ENCODE assay signal across 8 cellular contexts in the genomic region with DNA sequence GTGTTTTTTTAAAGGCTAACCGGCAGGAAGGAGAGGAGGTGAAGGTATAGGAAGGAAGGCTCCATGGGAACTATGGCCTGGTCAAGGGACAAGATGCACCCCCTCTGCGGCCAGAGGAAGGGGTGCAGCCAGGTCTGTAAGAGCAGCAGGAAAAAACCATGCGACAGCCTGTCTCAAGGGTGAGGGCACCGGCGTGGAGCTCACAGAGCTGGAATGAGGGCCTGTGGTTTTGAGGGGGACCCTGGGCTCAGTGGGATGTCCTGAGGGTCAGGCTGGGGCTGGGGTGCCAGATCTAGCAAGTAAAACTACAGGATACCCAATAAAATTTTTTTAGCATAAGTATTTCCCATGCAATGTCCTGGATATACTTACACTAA. TPM values are rescaled to one million over a fixed set of nuclear protein-coding genes. Genes with fewer than 3 reads are reported as not detected.
DNase-seq lines count a peak whose midpoint lies in the region; ATAC-seq and TF ChIP-seq lines count a peak whose summit lies in the region.

No MANE protein-coding gene starts in this region.

- H3K27ac ChIP-seq in SJSA1 (peak overlapping the region; percentile 90; the same call in 1 of the 2 replicates), esophagus squamous epithelium (peak overlapping the region; percentile 96 to 99 (median 98)), psoas muscle (peak overlapping the region; percentile 95)

- peaks cover 34% of the 10 kb centered on the region for H3K36me3 ChIP-seq in SJSA1
- peaks cover 14 to 34% (median 25%) of the 10 kb centered on the region in 3 donors for H3K36me3 ChIP-seq in esophagus squamous epithelium
- H3K36me3 ChIP-seq in psoas muscle (ENCODE audit: insufficient read depth in 1 of 2, low read depth in 1 of 2): peaks cover 0 to 36% of the 10 kb centered on the region in 2 donors

- ATAC-seq in psoas muscle: peak in 2 of 4 donors; percentile 1 to 2
- no peak for ATAC-seq in HG02678 (IDR thresholded peaks at IDR 0.05; ENCODE audit: unreplicated experiment)
- no peak for ATAC-seq in HG02588 (IDR thresholded peaks at IDR 0.05; ENCODE audit: unreplicated experiment)
- ATAC-seq in esophagus mucosa: no peak
- no peak for ATAC-seq in GM18870 (IDR thresholded peaks at IDR 0.05; ENCODE audit: unreplicated experiment)

- H3K27me3 ChIP-seq in SJSA1 (replicated peaks) (peaks cover 2% of the 10 kb centered on the region), esophagus squamous epithelium (peaks cover 0 to 1% (median 0%) of the 10 kb centered on the region in 4 donors), psoas muscle (ENCODE audit: insufficient read depth in 3 of 3, low read length in 2 of 3) (no peaks in the 10 kb centered on the region)

- WGBS in esophagus squamous epithelium, 2 donors: 45 to 65% methylated on average over 5 of the region's 5 CpGs
- 46 to 52% (median 51%) methylated on average over 5 of the region's 5 CpGs for WGBS in psoas muscle, 3 donors

- H3K9me3 ChIP-seq in SJSA1 (replicated peaks) (no peaks in the 10 kb centered on the region), esophagus squamous epithelium (no peaks in the 10 kb centered on the region), psoas muscle (no peaks in the 10 kb centered on the region)

- DNase-seq in GF-D8 (lab: John Stamatoyannopoulos, UW) (peak; percentile 57), SJSA1 (ENCODE audit: low read depth in 1 of 2, low spot score in 2 of 2) (no peak), esophagus squamous epithelium (lab: John Stamatoyannopoulos, UW) (no peak), psoas muscle (no peak)

- TF ChIP-seq POLR2A in esophagus squamous epithelium (IDR thresholded peaks at IDR 0.05): no peak

- H3K4me1 ChIP-seq in SJSA1 (replicated peaks): peaks cover 13% of the 10 kb centered on the region
- peaks cover 13 to 24% (median 22%) of the 10 kb centered on the region in 3 donors for H3K4me1 ChIP-seq in esophagus squamous epithelium
- H3K4me1 ChIP-seq in psoas muscle: peaks cover 18% of the 10 kb centered on the region

- intact Hi-C loops in esophagus squamous epithelium (cut with DNase I): no loop called here
- intact Hi-C loops in psoas muscle (cut with DNase I): loop anchor here in 1 of 2 donors (5.0 kb wide), 1 partner anchor 47 kb away; a partner anchor contains a TSS

- peak overlapping the region; percentile 96 for H3K4me3 ChIP-seq in SJSA1
- peak overlapping the region; percentile 67 to 87 (median 82) for H3K4me3 ChIP-seq in esophagus squamous epithelium
- H3K4me3 ChIP-seq in psoas muscle: peak overlapping the region; percentile 81

- TF ChIP-seq CTCF in esophagus squamous epithelium (IDR thresholded peaks at IDR 0.05): no peak
- TF ChIP-seq CTCF in psoas muscle (IDR thresholded peaks at IDR 0.05): no peak

RNA-seq across cellular contexts. Expression of a gene that starts 0.5 kb away (rescaled TPM):
- total RNA-seq in SJSA1 (2014; rRNA removed; shearing (Covaris generic)): 25.3 and 34.1 TPM in 2 replicates
- total RNA-seq in esophagus squamous epithelium (10 to 100 TPM; 33.1 to 48.8 (median 42.8) TPM), psoas muscle (10 to 100 TPM; 18.8 to 35.0 (median 28.7) TPM), esophagus mucosa (28.5 TPM)
- 10 to 100 TPM; 58.1 to 60.5 (median 59.7) TPM for polyA plus RNA-seq in psoas muscle

RNA-seq across cellular contexts. Expression of a gene that starts 5.9 kb away (rescaled TPM):
- 0.88 and 4.6 TPM in 2 replicates for total RNA-seq in SJSA1 (2014; rRNA removed; shearing (Covaris generic))
- total RNA-seq in esophagus squamous epithelium: 1 to 10 TPM in 3 of 4 donors, not detected in 1; 1.1 to 2.0 (median 1.6) TPM
- 1 to 10 TPM in 3 of 4 donors, under 1 TPM in 1; 0.86 to 5.3 (median 4.1) TPM for total RNA-seq in psoas muscle
- polyA plus RNA-seq in psoas muscle: 1 to 10 TPM; 1.4 to 3.1 (median 1.8) TPM
- total RNA-seq in esophagus mucosa: 0.36 TPM

RNA-seq across cellular contexts. Expression of a gene that starts 8.3 kb away (rescaled TPM):
- not detected in 2 replicates for total RNA-seq in SJSA1 (2014; rRNA removed; shearing (Covaris generic))
- total RNA-seq in esophagus squamous epithelium (under 1 TPM in 2 of 4 donors, not detected in 2; 0.04 to 0.38 TPM), psoas muscle (1 to 10 TPM in 1 of 4 donors, under 1 TPM in 3; 0.63 to 1.0 (median 0.76) TPM), esophagus mucosa (0.08 TPM)
- polyA plus RNA-seq in psoas muscle: under 1 TPM; 0.32 to 0.45 (median 0.43) TPM

RNA-seq across cellular contexts. Expression of a gene that starts 9.9 kb away (rescaled TPM):
- 37.8 and 47.1 TPM in 2 replicates for total RNA-seq in SJSA1 (2014; rRNA removed; shearing (Covaris generic))
- total RNA-seq in esophagus squamous epithelium (10 to 100 TPM in 1 of 4 donors, 1 to 10 TPM in 3; 5.5 to 14.2 (median 7.4) TPM), psoas muscle (10 to 100 TPM; 27.2 to 35.9 (median 29.8) TPM), esophagus mucosa (6.6 TPM)
- polyA plus RNA-seq in psoas muscle: 10 to 100 TPM; 20.9 to 27.4 (median 24.0) TPM

RNA-seq across cellular contexts. Expression of a gene that starts 18.7 kb away (rescaled TPM):
- 44.7 and 47.6 TPM in 2 replicates for total RNA-seq in SJSA1 (2014; rRNA removed; shearing (Covaris generic))
- total RNA-seq in esophagus squamous epithelium: 10 to 100 TPM; 16.8 to 25.6 (median 19.2) TPM
- total RNA-seq in psoas muscle: 10 to 100 TPM; 11.1 to 22.9 (median 12.8) TPM
- 10 to 100 TPM; 16.8 to 21.8 (median 19.1) TPM for polyA plus RNA-seq in psoas muscle
- total RNA-seq in esophagus mucosa: 10.7 TPM
